12 cellular contexts compared by ENCODE assay signal in genomic region chr1:66370462-66370907, GRCh38.
DNase-seq lines count a peak whose midpoint lies in the region; ATAC-seq, FAIRE-seq and TF ChIP-seq lines count a peak whose summit lies in the region.
"Had no signal": no experiment of that assay in that cellular context is flagged by ENCODE, and none has a peak within 500 bp of the region (broad histone marks: within the 10 kb centered on the region; RNA-seq: fewer than 3 reads in every experiment).

No MANE protein-coding gene starts in this region.

- POLR2A ChIA-PET in K562 (lab: Yijun Ruan, JAX), result no interaction called here

- in situ Hi-C loops in K562 (cut with MboI) (no loop called here), mammary epithelial cell (cut with MboI; ENCODE audit: low sequenced_read_pairs in 2 of 2) (no loop called here)

- H2AFZ ChIP-seq in K562 (ENCODE audit: low read depth, low read length), result no peak overlapping the region
- H2AFZ ChIP-seq in mammary epithelial cell (ENCODE audit: low read depth, low read length), result no peak overlapping the region

- H4K20me1 ChIP-seq in K562 (replicated peaks; ENCODE audit: control insufficient read depth, insufficient read depth, low read length) (no peaks in the 10 kb centered on the region), mammary epithelial cell (ENCODE audit: insufficient read depth, low read length) (no peaks in the 10 kb centered on the region)

- no peak for DNase-seq in activated T-cell treated with anti-CD3 and anti-CD28 coated beads, Interleukin-2, amount 50 U/mL, for 4 hours
- DNase-seq in activated T-cell treated with anti-CD3 and anti-CD28 coated beads for 4 hours (no peak), K562 (ENCODE audit: extremely low read depth in 1 of 4, low spot score in 3 of 4) (no peak), mesothelial cell of epicardium (ENCODE audit: low spot score in 2 of 2, unreplicated experiment in 2 of 2) (no peak), NCI-H1930 (lab: John Stamatoyannopoulos, UW) (no peak), mammary epithelial cell (no peak)
- DNase-seq in stimulated activated naive CD8-positive, alpha-beta T cell treated with anti-CD3 and anti-CD28 coated beads, Interleukin-15, Interleukin-2, amounts not matched to agents 100 U/mL and 50 U/mL, for 24 hours, result no peak
- DNase-seq: activated gamma-delta T cell, NCI-H1417 treated with DMSO at 0.1 percent for 48 hours, SHP77 treated with DMSO at 0.1 percent for 48 hours had no signal

- no peak for TF ChIP-seq RAD21 in K562 (CRISPR knock-in tag; conservative IDR thresholded peaks at IDR 0.05 in 1 of 2, IDR thresholded peaks at IDR 0.05 in 1 of 2)

- H3K9me1 ChIP-seq in K562 (ENCODE audit: control insufficient read depth, insufficient read depth, low read length), result no peaks in the 10 kb centered on the region

- H3K9me3 ChIP-seq in K562 (replicated peaks; ENCODE audit: control insufficient read depth, insufficient read depth, low read depth, low read length), result no peaks in the 10 kb centered on the region
- H3K9me3 ChIP-seq in mammary epithelial cell (replicated peaks; ENCODE audit: insufficient read depth, low read length), result no peaks in the 10 kb centered on the region

- no peaks in the 10 kb centered on the region for H3K9me3 Mint-ChIP-seq in activated T-cell treated with anti-CD3 and anti-CD28 coated beads, Interleukin-2, amount 50 U/mL, for 4 hours
- no peaks in the 10 kb centered on the region for H3K9me3 Mint-ChIP-seq in mesothelial cell of epicardium

- H3K27ac Mint-ChIP-seq in mesothelial cell of epicardium, result no peak overlapping the region

- H3K4me1 ChIP-seq in K562 (replicated peaks in 1 of 2; ENCODE audit: control insufficient read depth in 2 of 2, insufficient read depth in 2 of 2, low read length in 2 of 2) (no peaks in the 10 kb centered on the region), mammary epithelial cell (ENCODE audit: insufficient read depth, low read length) (no peaks in the 10 kb centered on the region)

- H3K27me3 Mint-ChIP-seq in activated T-cell treated with anti-CD3 and anti-CD28 coated beads, Interleukin-2, amount 50 U/mL, for 4 hours (ENCODE audit: low read depth), result no peaks in the 10 kb centered on the region
- no peaks in the 10 kb centered on the region for H3K27me3 Mint-ChIP-seq in mesothelial cell of epicardium (ENCODE audit: low read depth)

- no peak for TF ChIP-seq POLR2A in K562 (conservative IDR thresholded peaks at IDR 0.05)

- dilution Hi-C loops in mammary epithelial cell (cut with HindIII; ENCODE audit: low sequenced_read_pairs), result no loop called here

- no peak for TF ChIP-seq CTCF in K562 (IDR thresholded peaks at IDR 0.05 in 2 of 3, conservative IDR thresholded peaks at IDR 0.05 in 1 of 3; ENCODE audit: insufficient read depth in 2 of 3, low read depth in 1 of 3, low read length in 3 of 3)
- TF ChIP-seq CTCF in mesothelial cell of epicardium (IDR thresholded peaks at IDR 0.05; ENCODE audit: unreplicated experiment), result no peak
- no peak for TF ChIP-seq CTCF in mammary epithelial cell (conservative IDR thresholded peaks at IDR 0.05 in 1 of 2, IDR thresholded peaks at IDR 0.05 in 1 of 2; ENCODE audit: extremely low read depth in 1 of 2, insufficient read depth in 1 of 2, low read depth in 1 of 2, low read length in 2 of 2)

- H3K79me2 ChIP-seq in K562 (ENCODE audit: control insufficient read depth, insufficient read depth, low read length) (no peaks in the 10 kb centered on the region), mammary epithelial cell (ENCODE audit: insufficient read depth, low read length) (no peaks in the 10 kb centered on the region)

- FAIRE-seq in K562 (lab: Jason Lieb, UNC), result no peak

- peaks cover 92% of the 10 kb centered on the region for H3K4me1 Mint-ChIP-seq in activated T-cell treated with anti-CD3 and anti-CD28 coated beads, Interleukin-2, amount 50 U/mL, for 4 hours (ENCODE audit: low read depth)
- H3K4me1 Mint-ChIP-seq in mesothelial cell of epicardium, result peaks cover 17% of the 10 kb centered on the region

- H3K27ac ChIP-seq in K562 (ENCODE audit: extremely low read depth, low read depth, low read length) (no peak overlapping the region), mammary epithelial cell (ENCODE audit: insufficient read depth, low read depth, low read length) (no peak overlapping the region)
- H3K27ac ChIP-seq: epithelial cell of prostate had no signal

- peaks cover 67% of the 10 kb centered on the region for H3K36me3 Mint-ChIP-seq in activated T-cell treated with anti-CD3 and anti-CD28 coated beads, Interleukin-2, amount 50 U/mL, for 4 hours (ENCODE audit: insufficient read depth)
- peaks cover 66% of the 10 kb centered on the region for H3K36me3 Mint-ChIP-seq in mesothelial cell of epicardium

- peak overlapping the region; percentile 60 for H3K4me3 Mint-ChIP-seq in activated T-cell treated with anti-CD3 and anti-CD28 coated beads, Interleukin-2, amount 50 U/mL, for 4 hours
- H3K4me3 Mint-ChIP-seq in mesothelial cell of epicardium, result no peak overlapping the region

- no TSS peak for BruUV-seq in K562 (replicated peaks; lab: Mats Ljungman, UMichigan)
- BruUV-seq in mammary epithelial cell (replicated peaks; lab: Mats Ljungman, UMichigan), result no TSS peak

- peak; percentile 41 to 54 for ATAC-seq in activated T-cell treated with anti-CD3 and anti-CD28 coated beads, Interleukin-2, amount 50 U/mL, for 4 hours
- ATAC-seq in HG03135 (IDR thresholded peaks at IDR 0.05; ENCODE audit: unreplicated experiment) (peak; percentile 30), K562 (no peak)
- ATAC-seq in stimulated activated naive CD8-positive, alpha-beta T cell treated with anti-CD3 and anti-CD28 coated beads, Interleukin-15, Interleukin-2, amounts not matched to agents 100 U/mL and 50 U/mL, for 24 hours, result peak; percentile 40

- TF ChIP-seq EP300 in K562 (IDR thresholded peaks at IDR 0.05; ENCODE audit: low read length), result no peak

- CTCF ChIA-PET in K562 (lab: Yijun Ruan, JAX; ENCODE audit: low intra/inter-chr PET ratio) (no interaction called here), mammary epithelial cell (lab: Charles Lee; ENCODE audit: low non-redundant PET) (no interaction called here)

- no peak overlapping the region for H3K4me3 ChIP-seq in K562
- H3K4me3 ChIP-seq in mammary epithelial cell (replicated peaks in 1 of 3; ENCODE audit: insufficient read depth in 1 of 3, low read depth in 2 of 3, low read length in 3 of 3), result no peak overlapping the region

- no peak overlapping the region for H3K4me2 ChIP-seq in K562 (ENCODE audit: insufficient read depth, low read length)
- H3K4me2 ChIP-seq in mammary epithelial cell (ENCODE audit: insufficient read depth, low read depth, low read length), result no peak overlapping the region

- 0% methylated on average over 3 of the region's 3 CpGs for WGBS in K562 (ENCODE audit: insufficient coverage, low coverage, missing lambda C conversion rate)
- WGBS in mammary epithelial cell (ENCODE audit: low coverage, missing lambda C conversion rate), result 85% methylated on average over 3 of the region's 3 CpGs

- intact Hi-C loops in K562 (cut with micrococcal nuclease) (no loop called here), mammary epithelial cell (cut with micrococcal nuclease) (no loop called here)

- H3K36me3 ChIP-seq in K562 (ENCODE audit: control insufficient read depth, insufficient read depth, low read length) (no peaks in the 10 kb centered on the region), mammary epithelial cell (ENCODE audit: insufficient read depth, low read length) (no peaks in the 10 kb centered on the region)

- H3K9ac ChIP-seq in K562 (ENCODE audit: insufficient read depth in 1 of 2, low read depth in 2 of 2, low read length in 2 of 2) (no peak overlapping the region), mammary epithelial cell (ENCODE audit: insufficient read depth, low read length) (no peak overlapping the region)

- H3K27me3 ChIP-seq in K562 (ENCODE audit: control insufficient read depth in 2 of 2, insufficient read depth in 2 of 2, low read length in 2 of 2) (peaks cover 0 to 2% of the 10 kb centered on the region in 2 experiments; a peak in 1 of 5 replicates), mammary epithelial cell (ENCODE audit: insufficient read depth, low read length) (no peaks in the 10 kb centered on the region)

TF ChIP-seq in K562, 482 proteins besides CTCF, POLR2A, EP300 and RAD21:
- TF ChIP-seq LEF1 (IDR thresholded peaks at IDR 0.05), result no peak
- no peak for TF ChIP-seq RBM14 (IDR thresholded peaks at IDR 0.05; ENCODE audit: borderline replicate concordance, insufficient read depth, low read depth, low read length)
- TF ChIP-seq CEBPB (tag; IDR thresholded peaks at IDR 0.05), result no peak
- peak; percentile 51; the same call in 1 of the 2 replicates for TF ChIP-seq RFX1 (IDR thresholded peaks at IDR 0.05)
- TF ChIP-seq ZFP36 (IDR thresholded peaks at IDR 0.05; ENCODE audit: low read depth, low read length, partially characterized antibody), result no peak
- no peak for TF ChIP-seq RNF2 (IDR thresholded peaks at IDR 0.05)
TF ChIP-seq in K562: peak in this region for 1.
